1 cellular context compared by ENCODE assay signal in the genomic region with DNA sequence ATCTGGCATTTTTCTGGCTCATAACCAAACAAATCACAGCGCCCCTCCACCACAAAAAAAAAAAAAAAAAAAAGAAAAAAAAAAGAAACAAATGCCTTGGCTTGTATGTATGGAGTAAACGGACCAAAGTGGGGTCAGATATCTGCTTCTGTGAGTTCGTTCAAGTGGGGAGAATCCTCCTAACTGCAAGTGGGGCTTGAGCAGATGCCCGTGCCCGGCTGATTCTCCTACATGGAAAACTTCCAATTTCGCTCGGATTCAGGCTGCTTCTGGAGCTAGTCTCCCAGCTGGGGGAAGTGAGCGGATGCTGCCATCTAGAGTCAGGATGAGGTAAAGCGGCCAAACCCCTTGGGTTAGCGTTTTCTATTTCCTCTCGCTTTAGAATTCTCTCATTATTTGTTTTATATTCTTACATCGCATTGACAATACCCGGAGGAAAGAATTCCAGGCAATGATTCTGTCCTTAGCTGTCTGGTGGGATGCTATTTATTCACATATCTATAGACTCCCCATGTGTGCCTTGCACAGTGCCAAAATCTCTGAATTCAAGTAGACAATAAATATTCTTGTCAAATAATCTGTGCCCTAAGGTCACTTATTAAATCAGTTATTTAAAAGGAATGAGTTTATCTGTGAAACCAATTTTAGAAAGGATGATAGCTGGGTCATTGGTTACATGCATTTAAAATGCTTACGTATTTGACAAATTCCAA.
TF ChIP-seq lines count a peak whose summit lies in the region.

No MANE protein-coding gene starts in this region.

TF ChIP-seq in WTC11, 78 proteins besides CTCF, POLR2A, EP300 and RAD21 (continued from another document):
- TF ChIP-seq, protein P1, sequence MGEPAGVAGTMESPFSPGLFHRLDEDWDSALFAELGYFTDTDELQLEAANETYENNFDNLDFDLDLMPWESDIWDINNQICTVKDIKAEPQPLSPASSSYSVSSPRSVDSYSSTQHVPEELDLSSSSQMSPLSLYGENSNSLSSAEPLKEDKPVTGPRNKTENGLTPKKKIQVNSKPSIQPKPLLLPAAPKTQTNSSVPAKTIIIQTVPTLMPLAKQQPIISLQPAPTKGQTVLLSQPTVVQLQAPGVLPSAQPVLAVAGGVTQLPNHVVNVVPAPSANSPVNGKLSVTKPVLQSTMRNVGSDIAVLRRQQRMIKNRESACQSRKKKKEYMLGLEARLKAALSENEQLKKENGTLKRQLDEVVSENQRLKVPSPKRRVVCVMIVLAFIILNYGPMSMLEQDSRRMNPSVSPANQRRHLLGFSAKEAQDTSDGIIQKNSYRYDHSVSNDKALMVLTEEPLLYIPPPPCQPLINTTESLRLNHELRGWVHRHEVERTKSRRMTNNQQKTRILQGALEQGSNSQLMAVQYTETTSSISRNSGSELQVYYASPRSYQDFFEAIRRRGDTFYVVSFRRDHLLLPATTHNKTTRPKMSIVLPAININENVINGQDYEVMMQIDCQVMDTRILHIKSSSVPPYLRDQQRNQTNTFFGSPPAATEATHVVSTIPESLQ (CRISPR knock-in tag; IDR thresholded peaks at IDR 0.05) = no peak
- TF ChIP-seq NR3C1 (CRISPR knock-in tag; conservative IDR thresholded peaks at IDR 0.05; ENCODE audit: low read depth) (no peak), NFYB (CRISPR knock-in tag; conservative IDR thresholded peaks at IDR 0.05; ENCODE audit: low read depth) (no peak)
- TF ChIP-seq, protein P2, sequence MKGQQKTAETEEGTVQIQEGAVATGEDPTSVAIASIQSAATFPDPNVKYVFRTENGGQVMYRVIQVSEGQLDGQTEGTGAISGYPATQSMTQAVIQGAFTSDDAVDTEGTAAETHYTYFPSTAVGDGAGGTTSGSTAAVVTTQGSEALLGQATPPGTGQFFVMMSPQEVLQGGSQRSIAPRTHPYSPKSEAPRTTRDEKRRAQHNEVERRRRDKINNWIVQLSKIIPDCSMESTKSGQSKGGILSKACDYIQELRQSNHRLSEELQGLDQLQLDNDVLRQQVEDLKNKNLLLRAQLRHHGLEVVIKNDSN (CRISPR knock-in tag; IDR thresholded peaks at IDR 0.05) = no peak
- TF ChIP-seq, protein P3, sequence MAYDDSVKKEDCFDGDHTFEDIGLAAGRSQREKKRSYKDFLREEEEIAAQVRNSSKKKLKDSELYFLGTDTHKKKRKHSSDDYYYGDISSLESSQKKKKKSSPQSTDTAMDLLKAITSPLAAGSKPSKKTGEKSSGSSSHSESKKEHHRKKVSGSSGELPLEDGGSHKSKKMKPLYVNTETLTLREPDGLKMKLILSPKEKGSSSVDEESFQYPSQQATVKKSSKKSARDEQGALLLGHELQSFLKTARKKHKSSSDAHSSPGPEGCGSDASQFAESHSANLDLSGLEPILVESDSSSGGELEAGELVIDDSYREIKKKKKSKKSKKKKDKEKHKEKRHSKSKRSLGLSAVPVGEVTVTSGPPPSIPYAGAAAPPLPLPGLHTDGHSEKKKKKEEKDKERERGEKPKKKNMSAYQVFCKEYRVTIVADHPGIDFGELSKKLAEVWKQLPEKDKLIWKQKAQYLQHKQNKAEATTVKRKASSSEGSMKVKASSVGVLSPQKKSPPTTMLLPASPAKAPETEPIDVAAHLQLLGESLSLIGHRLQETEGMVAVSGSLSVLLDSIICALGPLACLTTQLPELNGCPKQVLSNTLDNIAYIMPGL (CRISPR knock-in tag; IDR thresholded peaks at IDR 0.05) = no peak
